ENCODE assay signal across 14 cellular contexts in genomic region chr18:45741056-45741455, GRCh38. TPM values are rescaled to one million over a fixed set of nuclear protein-coding genes. Genes with fewer than 3 reads are reported as not detected.
DNase-seq lines count a peak whose midpoint lies in the region; ATAC-seq and TF ChIP-seq lines count a peak whose summit lies in the region.
"Had no signal": no experiment of that assay in that cellular context is flagged by ENCODE, and none has a peak within 500 bp of the region (broad histone marks: within the 10 kb centered on the region; RNA-seq: fewer than 3 reads in every experiment).

No MANE protein-coding gene starts in this region.

- no peaks in the 10 kb centered on the region for H3K36me3 Mint-ChIP-seq in activated CD4-positive, alpha-beta T cell treated with anti-CD3 and anti-CD28 coated beads, Interleukin-2, amount 10 ng/mL, durations not matched to agents 7 days and 5 days (ENCODE audit: low read depth)
- no peaks in the 10 kb centered on the region for H3K36me3 Mint-ChIP-seq in WTC11

- no peak overlapping the region for H3K4me3 Mint-ChIP-seq in activated CD4-positive, alpha-beta T cell treated with anti-CD3 and anti-CD28 coated beads, Interleukin-2, amount 10 ng/mL, durations not matched to agents 7 days and 5 days
- no peak overlapping the region for H3K4me3 Mint-ChIP-seq in WTC11
- H3K4me3 Mint-ChIP-seq: CD4-positive, CD25-positive, alpha-beta regulatory T cell had no signal

- peaks cover 2% of the 10 kb centered on the region for H3K4me1 ChIP-seq in right cardiac atrium (ENCODE audit: control insufficient read depth, insufficient read depth, low read length)
- peaks cover 0 to 3% of the 10 kb centered on the region in 2 donors for H3K4me1 ChIP-seq in aorta (ENCODE audit: control insufficient read depth in 1 of 2, insufficient read depth in 2 of 2, low read length in 2 of 2)

- no peaks in the 10 kb centered on the region for H3K4me1 Mint-ChIP-seq in activated CD4-positive, alpha-beta T cell treated with anti-CD3 and anti-CD28 coated beads, Interleukin-2, amount 10 ng/mL, durations not matched to agents 7 days and 5 days
- peaks cover 34% of the 10 kb centered on the region for H3K4me1 Mint-ChIP-seq in WTC11
- H3K4me1 Mint-ChIP-seq: CD4-positive, CD25-positive, alpha-beta regulatory T cell had no signal

- POLR2A ChIA-PET in activated CD4-positive, alpha-beta T cell treated with anti-CD3 and anti-CD28 coated beads, Interleukin-2, amount 10 ng/mL, durations not matched to agents 7 days and 5 days (lab: Charles Lee) = no interaction called here
- POLR2A ChIA-PET in WTC11 (lab: Charles Lee) = no interaction called here

- CTCF ChIA-PET in activated CD4-positive, alpha-beta T cell treated with anti-CD3 and anti-CD28 coated beads, Interleukin-2, amount 10 ng/mL, durations not matched to agents 7 days and 5 days (lab: Charles Lee) = interaction anchor here (0.8 to 1.5 kb wide), 4 partner anchors 10 to 18 kb away, joined by 3 to 6 read pairs (median 3); no protein-coding TSS in a partner anchor
- CTCF ChIA-PET in WTC11 (lab: Charles Lee) = interaction anchor here (0.7 to 1.7 kb wide), 4 partner anchors 40 to 99 kb away, joined by 3 to 7 read pairs (median 4); no protein-coding TSS in a partner anchor

- H3K4me3 ChIP-seq in right cardiac atrium (ENCODE audit: low read length) (peak overlapping the region; percentile 39), aorta (ENCODE audit: low read length in 2 of 2) (no peak overlapping the region)
- H3K4me3 ChIP-seq: BLaER1 treated with 17β-estradiol and CSF1 and Interleukin-3, amounts not matched to agents 10 nM and 100 nM had no signal

- no peaks in the 10 kb centered on the region for H3K9me3 ChIP-seq in right cardiac atrium (ENCODE audit: control insufficient read depth, low read length)
- no peaks in the 10 kb centered on the region for H3K9me3 ChIP-seq in aorta (ENCODE audit: control insufficient read depth, low read length)
- H3K9me3 ChIP-seq: BLaER1 treated with 17β-estradiol and CSF1 and Interleukin-3, amounts not matched to agents 10 nM and 100 nM had no signal

- H3K27ac Mint-ChIP-seq in activated CD4-positive, alpha-beta T cell treated with anti-CD3 and anti-CD28 coated beads, Interleukin-2, amount 10 ng/mL, durations not matched to agents 7 days and 5 days = peak overlapping the region; percentile 11
- H3K27ac Mint-ChIP-seq in WTC11 = no peak overlapping the region
- H3K27ac Mint-ChIP-seq: CD4-positive, CD25-positive, alpha-beta regulatory T cell had no signal

- no peaks in the 10 kb centered on the region for H3K9me3 Mint-ChIP-seq in activated CD4-positive, alpha-beta T cell treated with anti-CD3 and anti-CD28 coated beads, Interleukin-2, amount 10 ng/mL, durations not matched to agents 7 days and 5 days
- H3K9me3 Mint-ChIP-seq in WTC11 = no peaks in the 10 kb centered on the region
- H3K9me3 Mint-ChIP-seq: CD4-positive, CD25-positive, alpha-beta regulatory T cell had no signal

- intact Hi-C loops in right cardiac atrium (cut with DNase I) = no loop called here
- intact Hi-C loops in Right ventricle myocardium superior (cut with DNase I) = no loop called here
- intact Hi-C loops in aorta (cut with DNase I) = no loop called here

- ATAC-seq in right cardiac atrium = no peak
- ATAC-seq in Right ventricle myocardium superior (ENCODE audit: poor library complexity) = no peak
- ATAC-seq in WTC11 = 0 out of 2 replicates have a peak, but pooled peaks have one; percentile 11
- ATAC-seq in aorta (ENCODE audit: low FRiP score) = no peak

- WGBS in right cardiac atrium = 71% methylated on average over 3 of the region's 3 CpGs
- 87 to 95% methylated on average over 3 of the region's 3 CpGs for WGBS in aorta, 2 donors

- H3K27me3 Mint-ChIP-seq in activated CD4-positive, alpha-beta T cell treated with anti-CD3 and anti-CD28 coated beads, Interleukin-2, amount 10 ng/mL, durations not matched to agents 7 days and 5 days = no peaks in the 10 kb centered on the region
- no peaks in the 10 kb centered on the region for H3K27me3 Mint-ChIP-seq in WTC11 (ENCODE audit: low read depth)
- H3K27me3 Mint-ChIP-seq: CD4-positive, CD25-positive, alpha-beta regulatory T cell had no signal

- no peak for DNase-seq in activated CD4-positive, alpha-beta T cell treated with anti-CD3 and anti-CD28 coated beads, Interleukin-2, amount 10 ng/mL, durations not matched to agents 7 days and 5 days
- no peak for DNase-seq in activated CD4-positive, alpha-beta T cell treated with anti-CD3 and anti-CD28 coated beads, Interleukin-2, amount 50 U/mL, for 4 hours
- no peak for DNase-seq in right cardiac atrium
- no peak for DNase-seq in Right ventricle myocardium superior
- no peak for DNase-seq in WTC11 (ENCODE audit: low spot score)
- no peak for DNase-seq in kidney glomerular epithelial cell (lab: John Stamatoyannopoulos, UW)
- DNase-seq in aorta = no peak
- DNase-seq: 8988T; ACHN; Calu3; CD4-positive, CD25-positive, alpha-beta regulatory T cell; DMS 273 treated with DMSO at 0.1 percent for 48 hours had no signal

- H3K36me3 ChIP-seq in aorta (ENCODE audit: control insufficient read depth in 1 of 2, insufficient read depth in 2 of 2, low read length in 1 of 2) = peaks cover 0 to 2% of the 10 kb centered on the region in 2 donors
- H3K36me3 ChIP-seq: BLaER1 treated with 17β-estradiol and CSF1 and Interleukin-3, amounts not matched to agents 10 nM and 100 nM had no signal

- no peak for TF ChIP-seq CTCF in WTC11 (IDR thresholded peaks at IDR 0.05)

- H3K27ac ChIP-seq in right cardiac atrium (ENCODE audit: low read length) = no peak overlapping the region
- no peak overlapping the region for H3K27ac ChIP-seq in aorta (ENCODE audit: low read depth in 1 of 2, low read length in 2 of 2)
- H3K27ac ChIP-seq: BLaER1 treated with 17β-estradiol and CSF1 and Interleukin-3, amounts not matched to agents 10 nM and 100 nM had no signal

- H3K27me3 ChIP-seq in right cardiac atrium (ENCODE audit: control insufficient read depth, insufficient read depth) = no peaks in the 10 kb centered on the region
- H3K27me3 ChIP-seq in aorta (ENCODE audit: control insufficient read depth in 1 of 2, insufficient read depth in 2 of 2, low read length in 1 of 2) = no peaks in the 10 kb centered on the region
- H3K27me3 ChIP-seq: BLaER1 treated with 17β-estradiol and CSF1 and Interleukin-3, amounts not matched to agents 10 nM and 100 nM had no signal

TF ChIP-seq in WTC11, 78 proteins besides CTCF, POLR2A, EP300 and RAD21 (continues in another document):
- no peak for TF ChIP-seq ZMAT4 (CRISPR knock-in tag; IDR thresholded peaks at IDR 0.05)
- TF ChIP-seq SMAD3 (CRISPR knock-in tag; IDR thresholded peaks at IDR 0.05; ENCODE audit: borderline replicate concordance) = no peak
- TF ChIP-seq ZNF138 (CRISPR knock-in tag; conservative IDR thresholded peaks at IDR 0.05) = no peak
- TF ChIP-seq IRF1 (CRISPR knock-in tag; IDR thresholded peaks at IDR 0.05) = no peak
- TF ChIP-seq, protein P1, sequence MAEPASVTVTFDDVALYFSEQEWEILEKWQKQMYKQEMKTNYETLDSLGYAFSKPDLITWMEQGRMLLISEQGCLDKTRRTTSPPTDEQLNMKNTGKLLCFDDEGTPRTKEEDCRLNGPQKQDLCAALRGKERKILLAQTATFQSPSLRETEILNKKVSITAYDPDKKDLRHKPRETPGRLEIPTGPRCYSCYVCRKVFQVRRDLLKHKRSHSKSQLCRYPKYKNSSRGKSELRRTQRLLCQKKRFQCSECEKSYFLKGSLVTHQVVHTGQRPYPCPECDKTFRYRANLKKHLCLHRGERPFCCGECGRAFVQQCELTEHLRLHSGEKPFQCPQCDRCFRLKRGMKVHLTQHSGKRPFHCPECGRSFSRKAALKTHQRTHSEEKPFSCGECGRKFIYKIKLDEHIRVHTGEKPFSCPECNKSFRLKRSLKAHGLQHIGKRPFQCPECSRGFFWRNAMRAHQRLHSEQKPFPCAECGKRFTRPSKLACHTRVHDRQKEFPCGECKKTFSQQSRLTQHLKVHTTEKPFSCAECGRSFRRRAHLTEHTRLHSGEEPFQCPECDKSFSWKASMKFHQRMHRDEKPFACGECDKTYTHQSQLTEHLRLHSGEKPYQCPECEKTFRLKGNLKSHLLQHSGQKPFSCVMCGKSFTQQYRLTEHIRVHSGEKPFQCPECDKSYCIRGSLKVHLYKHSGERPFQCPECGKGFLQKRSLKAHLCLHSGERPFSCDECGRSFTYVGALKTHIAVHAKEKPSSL (CRISPR knock-in tag; conservative IDR thresholded peaks at IDR 0.05) = no peak

RNA-seq across cellular contexts. Expression of gene SLC14A1, which starts 17.1 kb away (rescaled TPM):
- total RNA-seq in activated CD4-positive, alpha-beta T cell treated with anti-CD3 and anti-CD28 coated beads, Interleukin-2, amount 10 ng/mL, durations not matched to agents 7 days and 5 days = 1 to 10 TPM; 7.3 to 8.7 TPM
- total RNA-seq in right cardiac atrium = 10 to 100 TPM in 1 of 4 donors, 1 to 10 TPM in 3; 5.2 to 15.7 (median 8.9) TPM
- polyA plus RNA-seq in right cardiac atrium = 11.5 TPM
- 32.8 TPM for total RNA-seq in Right ventricle myocardium superior
- not detected in 3 replicates for total RNA-seq in WTC11 (2021)
- 10 to 100 TPM; 33.1 to 44.8 TPM for total RNA-seq in aorta
- polyA plus RNA-seq in aorta = 10 to 100 TPM; 11.4 to 33.6 TPM
- total RNA-seq: Calu3, H7 had no signal
